In the genomic region with DNA sequence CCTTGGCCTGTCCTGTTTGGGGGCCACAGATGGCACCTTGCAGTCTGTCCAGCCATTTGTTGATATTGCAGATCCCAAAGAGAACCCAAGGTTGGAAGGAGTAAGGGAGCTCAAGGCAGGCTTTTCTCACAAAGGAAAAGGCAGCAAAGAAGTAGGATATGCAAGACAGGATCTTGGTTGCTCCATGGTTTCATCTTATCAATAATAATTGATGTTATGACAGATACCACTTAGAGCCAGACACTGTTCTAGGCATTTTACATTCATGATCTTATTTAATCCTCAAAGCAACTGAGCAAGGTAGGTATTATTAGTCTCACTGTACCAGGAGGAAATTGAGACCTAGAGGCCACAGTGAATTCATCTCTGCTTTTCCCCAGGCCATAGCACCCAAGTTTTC, we compare ENCODE assay signal across 21 cellular contexts. TPM values are rescaled to one million over a fixed set of nuclear protein-coding genes. Genes with fewer than 3 reads are reported as not detected.
A peak's percentile ranks its signal among the peaks of the same experiment; 100 is the strongest.
DNase-seq lines count a peak whose midpoint lies in the region; ATAC-seq and TF ChIP-seq lines count a peak whose summit lies in the region.
"Had no signal": no experiment of that assay in that cellular context is flagged by ENCODE, and none has a peak within 500 bp of the region (broad histone marks: within the 10 kb centered on the region; RNA-seq: fewer than 3 reads in every experiment).

No MANE protein-coding gene starts in this region.

- no peak overlapping the region for H4K91ac ChIP-seq in IMR-90 (ENCODE audit: insufficient read depth, low read depth, low read length)

- POLR2A ChIA-PET in IMR-90 (lab: Charles Lee; ENCODE audit: unreplicated experiment), result no interaction called here

- TF ChIP-seq RAD21 in IMR-90 (IDR thresholded peaks at IDR 0.05; ENCODE audit: low read length), result no peak

- no peaks in the 10 kb centered on the region for H3F3A ChIP-seq in neural progenitor cell (ENCODE audit: low read depth)

- no peak overlapping the region; the same call in 1 of the 2 replicates for H2BK120ac ChIP-seq in IMR-90 (ENCODE audit: low read depth, low read length)

- no peaks in the 10 kb centered on the region for H4K20me1 ChIP-seq in BLaER1 treated with 17β-estradiol and CSF1 and Interleukin-3, amounts not matched to agents 10 nM and 100 nM
- H4K20me1 ChIP-seq in IMR-90 (ENCODE audit: insufficient read depth, low read length) (peaks cover 7% of the 10 kb centered on the region; the same call in 1 of the 2 replicates), mammary epithelial cell (ENCODE audit: insufficient read depth, low read length) (no peaks in the 10 kb centered on the region), neural progenitor cell (ENCODE audit: low read depth) (no peaks in the 10 kb centered on the region), Karpas-422 (ENCODE audit: insufficient read depth, low read depth, low read length) (peaks cover 5% of the 10 kb centered on the region; the same call in 1 of the 2 replicates)

- H3K56ac ChIP-seq in IMR-90 (ENCODE audit: extremely low read depth, insufficient read depth, low read length), result no peak overlapping the region

- BruUV-seq in IMR-90 (replicated peaks; lab: Mats Ljungman, UMichigan) (no TSS peak), mammary epithelial cell (replicated peaks; lab: Mats Ljungman, UMichigan) (no TSS peak)

- dilution Hi-C loops in IMR-90 (cut with HindIII; ENCODE audit: low sequenced_read_pairs, unreplicated experiment), result no loop called here
- dilution Hi-C loops in mammary epithelial cell (cut with HindIII; ENCODE audit: low sequenced_read_pairs), result no loop called here

- peak overlapping the region; percentile 35; the same call in 1 of the 3 replicates for H2BK15ac ChIP-seq in IMR-90 (ENCODE audit: low read depth, low read length)

- peak overlapping the region; percentile 52 for H3K27ac Mint-ChIP-seq in neural progenitor cell
- H3K27ac Mint-ChIP-seq: CD8-positive, alpha-beta T cell; T-helper 2 cell treated with Interferon-gamma antibody and Interleukin-4, amounts not matched to agents 5 μg/mL and 100 μg/mL, for 36 hours had no signal

- no peak overlapping the region for H3K4me3 Mint-ChIP-seq in neural progenitor cell
- H3K4me3 Mint-ChIP-seq: CD8-positive, alpha-beta T cell; naive B cell; T-helper 2 cell treated with Interferon-gamma antibody and Interleukin-4, amounts not matched to agents 5 μg/mL and 100 μg/mL, for 36 hours had no signal

- DNase-seq in IMR-90, result no peak
- no peak for DNase-seq in mammary epithelial cell
- DNase-seq in neural progenitor cell (ENCODE audit: low spot score), result no peak
- DNase-seq in upper lobe of right lung, result no peak
- DNase-seq in HUDEP-2 (lab: John Stamatoyannopoulos, UW; ENCODE audit: unreplicated experiment in 76 of 76), result no peak
- DNase-seq in Karpas-422, result no peak
- no peak for DNase-seq in mucosa of descending colon
- DNase-seq: activated CD4-positive, alpha-beta T cell treated with anti-CD3 and anti-CD28 coated beads, Interleukin-2, amount 50 U/mL, for 1 hour; activated CD8-positive, alpha-beta memory T cell treated with anti-CD3 and anti-CD28 coated beads, Interleukin-2, amount 50 U/mL, for 4 hours; sigmoid colon; stimulated activated CD4-positive, alpha-beta T cell treated with anti-CD3 and anti-CD28 coated beads, Interleukin-1b, Interleukin-23, amount 100 ng/mL, for 48 hours; WERI-Rb-1 had no signal

- intact Hi-C loops in IMR-90 (cut with micrococcal nuclease) (no loop called here), mammary epithelial cell (cut with micrococcal nuclease) (no loop called here), upper lobe of right lung (cut with DNase I) (no loop called here), mucosa of descending colon (cut with DNase I, micrococcal nuclease) (no loop called here)

- TF ChIP-seq CTCF in IMR-90 (conservative IDR thresholded peaks at IDR 0.05; ENCODE audit: low read depth, low read length) (no peak), mammary epithelial cell (conservative IDR thresholded peaks at IDR 0.05 in 1 of 2, IDR thresholded peaks at IDR 0.05 in 1 of 2; ENCODE audit: extremely low read depth in 1 of 2, insufficient read depth in 1 of 2, low read depth in 1 of 2, low read length in 2 of 2) (no peak), neural progenitor cell (IDR thresholded peaks at IDR 0.05) (no peak), upper lobe of right lung (IDR thresholded peaks at IDR 0.05) (no peak), mucosa of descending colon (IDR thresholded peaks at IDR 0.05) (no peak)

- H3K23ac ChIP-seq in IMR-90 (ENCODE audit: low read depth, low read length), result no peak overlapping the region

- H3K27me3 ChIP-seq in BLaER1 treated with 17β-estradiol and CSF1 and Interleukin-3, amounts not matched to agents 10 nM and 100 nM, result no peaks in the 10 kb centered on the region
- no peaks in the 10 kb centered on the region for H3K27me3 ChIP-seq in IMR-90 (ENCODE audit: control insufficient read depth, insufficient read depth, low read length)
- H3K27me3 ChIP-seq in mammary epithelial cell (ENCODE audit: insufficient read depth, low read length), result no peaks in the 10 kb centered on the region
- peaks cover 14% of the 10 kb centered on the region for H3K27me3 ChIP-seq in neural progenitor cell
- H3K27me3 ChIP-seq in upper lobe of right lung, result no peaks in the 10 kb centered on the region
- no peaks in the 10 kb centered on the region for H3K27me3 ChIP-seq in Karpas-422 (ENCODE audit: low read length)
- H3K27me3 ChIP-seq: brain microvascular endothelial cell, sigmoid colon had no signal

- H3K9ac ChIP-seq in BLaER1 treated with 17β-estradiol and CSF1 and Interleukin-3, amounts not matched to agents 10 nM and 100 nM, result peak overlapping the region in 6 of 11 experiments; percentile 11 to 58 (median 40); a peak in 8 of 22 replicates
- no peak overlapping the region for H3K9ac ChIP-seq in IMR-90 (ENCODE audit: low read depth, low read length)
- H3K9ac ChIP-seq in mammary epithelial cell (ENCODE audit: insufficient read depth, low read length), result no peak overlapping the region
- no peak overlapping the region for H3K9ac ChIP-seq in neural progenitor cell
- no peak overlapping the region for H3K9ac ChIP-seq in Karpas-422 (ENCODE audit: low read length)
- H3K9ac ChIP-seq: parathyroid adenoma had no signal

- H3K27ac ChIP-seq in BLaER1 treated with 17β-estradiol and CSF1 and Interleukin-3, amounts not matched to agents 10 nM and 100 nM, result peak overlapping the region in 9 of 11 experiments; percentile 29 to 69 (median 44); a peak in 17 of 22 replicates
- H3K27ac ChIP-seq in IMR-90 (ENCODE audit: insufficient read depth, low read length), result no peak overlapping the region
- no peak overlapping the region for H3K27ac ChIP-seq in mammary epithelial cell (ENCODE audit: insufficient read depth, low read depth, low read length)
- no peak overlapping the region for H3K27ac ChIP-seq in neural progenitor cell
- H3K27ac ChIP-seq in upper lobe of right lung, result no peak overlapping the region
- H3K27ac ChIP-seq in Karpas-422 (ENCODE audit: low read length), result no peak overlapping the region
- H3K27ac ChIP-seq: brain microvascular endothelial cell, parathyroid adenoma, thoracic aorta, WERI-Rb-1 had no signal

- no peak overlapping the region for H2AK9ac ChIP-seq in IMR-90 (replicated peaks; ENCODE audit: low read depth, low read length, poor library complexity)

- CTCF ChIA-PET in IMR-90 (lab: Yijun Ruan, JAX) (no interaction called here), mammary epithelial cell (lab: Charles Lee; ENCODE audit: low non-redundant PET) (no interaction called here)

- H3K9me1 ChIP-seq in IMR-90 (ENCODE audit: insufficient read depth, low read length), result peaks cover 13% of the 10 kb centered on the region; the same call in 1 of the 2 replicates

- no peaks in the 10 kb centered on the region for H3K9me3 Mint-ChIP-seq in neural progenitor cell
- H3K9me3 Mint-ChIP-seq: CD8-positive, alpha-beta T cell; naive B cell; T-helper 2 cell treated with Interferon-gamma antibody and Interleukin-4, amounts not matched to agents 5 μg/mL and 100 μg/mL, for 36 hours had no signal

- H3K79me2 ChIP-seq in mammary epithelial cell (ENCODE audit: insufficient read depth, low read length), result no peaks in the 10 kb centered on the region
- H3K79me2 ChIP-seq in neural progenitor cell (ENCODE audit: low read depth), result no peaks in the 10 kb centered on the region
- no peaks in the 10 kb centered on the region for H3K79me2 ChIP-seq in Karpas-422 (ENCODE audit: low read length)
- H3K79me2 ChIP-seq: parathyroid adenoma had no signal

- peak overlapping the region in 1 of 10 experiments; percentile 3; a peak in 1 of 20 replicates for H3K4me3 ChIP-seq in BLaER1 treated with 17β-estradiol and CSF1 and Interleukin-3, amounts not matched to agents 10 nM and 100 nM
- H3K4me3 ChIP-seq in IMR-90 (ENCODE audit: insufficient read depth, low read depth, low read length) (no peak overlapping the region), mammary epithelial cell (replicated peaks in 1 of 3; ENCODE audit: insufficient read depth in 1 of 3, low read depth in 2 of 3, low read length in 3 of 3) (no peak overlapping the region), neural progenitor cell (no peak overlapping the region), upper lobe of right lung (no peak overlapping the region), Karpas-422 (ENCODE audit: low read length) (no peak overlapping the region), mucosa of descending colon (no peak overlapping the region)
- H3K4me3 ChIP-seq: coronary artery, lung, sigmoid colon, thoracic aorta had no signal

- H3K14ac ChIP-seq in IMR-90 (replicated peaks; ENCODE audit: low read depth, low read length), result no peak overlapping the region

- H3K36me3 Mint-ChIP-seq in neural progenitor cell, result no peaks in the 10 kb centered on the region
- H3K36me3 Mint-ChIP-seq: CD8-positive, alpha-beta T cell; naive B cell had no signal

- no peaks in the 10 kb centered on the region for H3K36me3 ChIP-seq in BLaER1 treated with 17β-estradiol and CSF1 and Interleukin-3, amounts not matched to agents 10 nM and 100 nM
- H3K36me3 ChIP-seq in IMR-90 (ENCODE audit: control insufficient read depth, insufficient read depth, low read length) (no peaks in the 10 kb centered on the region), mammary epithelial cell (ENCODE audit: insufficient read depth, low read length) (no peaks in the 10 kb centered on the region), neural progenitor cell (no peaks in the 10 kb centered on the region), upper lobe of right lung (no peaks in the 10 kb centered on the region), Karpas-422 (ENCODE audit: insufficient read depth, low read length) (no peaks in the 10 kb centered on the region), mucosa of descending colon (ENCODE audit: low read depth) (no peaks in the 10 kb centered on the region)
- H3K36me3 ChIP-seq: brain microvascular endothelial cell, sigmoid colon, thoracic aorta, WERI-Rb-1 had no signal

- H2BK5ac ChIP-seq in IMR-90 (ENCODE audit: low read depth, low read length, poor library complexity, severe bottlenecking), result no peak overlapping the region

- H3K4ac ChIP-seq in IMR-90 (ENCODE audit: low read depth, low read length), result peak overlapping the region; percentile 26

- no peak for TF ChIP-seq POLR2A in IMR-90 (IDR thresholded peaks at IDR 0.05; ENCODE audit: low read depth, low read length)

- no peak overlapping the region for H2AK5ac ChIP-seq in IMR-90 (ENCODE audit: low read depth, low read length)

- peak overlapping the region; percentile 63; the same call in 1 of the 2 replicates for H2BK20ac ChIP-seq in IMR-90 (ENCODE audit: low read depth, low read length)

- no peak overlapping the region for H4K5ac ChIP-seq in IMR-90 (ENCODE audit: low read depth, low read length)

- no peaks in the 10 kb centered on the region for H3K9me2 ChIP-seq in Karpas-422 (replicated peaks; ENCODE audit: insufficient read depth, low read length)

- in situ Hi-C loops in IMR-90 (cut with MboI; ENCODE audit: low sequenced_read_pairs), result loop anchor here (25.0 kb wide), 1 partner anchor 316 kb away; no protein-coding TSS in a partner anchor
- in situ Hi-C loops in mammary epithelial cell (cut with MboI; ENCODE audit: low sequenced_read_pairs in 2 of 2), result loop anchor here in 1 of 2 donors (25.0 kb wide), 1 partner anchor 316 kb away; no protein-coding TSS in a partner anchor

- peaks cover 26 to 73% (median 61%) of the 10 kb centered on the region in 10 experiments for H3K4me1 ChIP-seq in BLaER1 treated with 17β-estradiol and CSF1 and Interleukin-3, amounts not matched to agents 10 nM and 100 nM
- H3K4me1 ChIP-seq in IMR-90 (ENCODE audit: control insufficient read depth, insufficient read depth, low read length) (peaks cover 15% of the 10 kb centered on the region), mammary epithelial cell (ENCODE audit: insufficient read depth, low read length) (peaks cover 22% of the 10 kb centered on the region), neural progenitor cell (no peaks in the 10 kb centered on the region), upper lobe of right lung (peaks cover 24% of the 10 kb centered on the region), Karpas-422 (ENCODE audit: low read length) (peaks cover 17% of the 10 kb centered on the region), mucosa of descending colon (ENCODE audit: low read depth) (peaks cover 3% of the 10 kb centered on the region)
- H3K4me1 ChIP-seq: parathyroid adenoma had no signal

- H4K8ac ChIP-seq in IMR-90 (ENCODE audit: low read depth in 2 of 2, low read length in 2 of 2), result no peak overlapping the region; a peak in 1 of 4 replicates

- no peak overlapping the region for H3K18ac ChIP-seq in IMR-90 (ENCODE audit: low read depth, low read length)

- no peaks in the 10 kb centered on the region for H3K79me1 ChIP-seq in IMR-90 (ENCODE audit: low read depth in 1 of 2, low read length in 2 of 2)

- no peak for ATAC-seq in IMR-90 (ENCODE audit: low read depth)
- no peak for ATAC-seq in upper lobe of right lung
- no peak for ATAC-seq in mucosa of descending colon
- ATAC-seq: CD8-positive, alpha-beta T cell had no signal

- peak overlapping the region in 10 of 11 experiments; percentile 26 to 82 (median 78); a peak in 20 of 22 replicates for H3K4me2 ChIP-seq in BLaER1 treated with 17β-estradiol and CSF1 and Interleukin-3, amounts not matched to agents 10 nM and 100 nM
- no peak overlapping the region for H3K4me2 ChIP-seq in IMR-90 (ENCODE audit: low read depth, low read length)
- peak overlapping the region; percentile 42 for H3K4me2 ChIP-seq in mammary epithelial cell (ENCODE audit: insufficient read depth, low read depth, low read length)
- no peak overlapping the region for H3K4me2 ChIP-seq in neural progenitor cell
- H3K4me2 ChIP-seq in Karpas-422 (ENCODE audit: low read depth, low read length, poor library complexity, severe bottlenecking), result no peak overlapping the region

- H3K9me3 ChIP-seq in BLaER1 treated with 17β-estradiol and CSF1 and Interleukin-3, amounts not matched to agents 10 nM and 100 nM (replicated peaks in 1 of 11), result no peaks in the 10 kb centered on the region
- H3K9me3 ChIP-seq in IMR-90 (ENCODE audit: control insufficient read depth, insufficient read depth, low read length), result no peaks in the 10 kb centered on the region
- H3K9me3 ChIP-seq in mammary epithelial cell (replicated peaks; ENCODE audit: insufficient read depth, low read length), result no peaks in the 10 kb centered on the region
- H3K9me3 ChIP-seq in neural progenitor cell (ENCODE audit: low read depth), result no peaks in the 10 kb centered on the region
- H3K9me3 ChIP-seq in upper lobe of right lung, result no peaks in the 10 kb centered on the region
- no peaks in the 10 kb centered on the region for H3K9me3 ChIP-seq in Karpas-422 (ENCODE audit: low read length)
- H3K9me3 ChIP-seq in mucosa of descending colon, result no peaks in the 10 kb centered on the region
- H3K9me3 ChIP-seq: sigmoid colon, thoracic aorta had no signal

- peaks cover 2% of the 10 kb centered on the region for H3K27me3 Mint-ChIP-seq in neural progenitor cell (ENCODE audit: insufficient read depth, low read depth)

- peaks cover 40% of the 10 kb centered on the region for H3K4me1 Mint-ChIP-seq in neural progenitor cell

- H2AFZ ChIP-seq in IMR-90 (replicated peaks; ENCODE audit: low read length, poor library complexity) (peak overlapping the region; percentile 6), mammary epithelial cell (ENCODE audit: low read depth, low read length) (peak overlapping the region; percentile 57), neural progenitor cell (replicated peaks) (no peak overlapping the region), Karpas-422 (ENCODE audit: low read length) (no peak overlapping the region)
- H2AFZ ChIP-seq: parathyroid adenoma had no signal

RNA-seq across cellular contexts. Expression of a gene that starts 28.8 kb away (rescaled TPM):
- 1.6 and 2.2 TPM in 2 replicates for total RNA-seq in IMR-90 (2012; rRNA removed)
- 3.0 and 3.9 TPM in 2 replicates for polyA plus RNA-seq in IMR-90 (2012; rRNA removed)
- polyA plus RNA-seq in IMR-90 (2012; cell fraction: cytosol; rRNA removed), result 3.4 and 3.8 TPM in 2 replicates
- 5.1 and 5.2 TPM in 2 replicates for polyA plus RNA-seq in IMR-90 (2012; cell fraction: nucleus; rRNA removed; ENCODE audit: low replicate concordance)
- total RNA-seq in mammary epithelial cell, result not detected
- polyA plus RNA-seq in mammary epithelial cell, result 0.17 TPM
- not detected for polyA minus RNA-seq in mammary epithelial cell
- 0.53 TPM in 1 of 2 replicates, not detected in the other for total RNA-seq in neural progenitor cell (ENCODE audit: low replicate concordance)
- 10.0 TPM for total RNA-seq in upper lobe of right lung
- total RNA-seq in Karpas-422 (2014; rRNA removed; shearing (Covaris generic); ENCODE audit: low replicate concordance), result 4.4 and 7.7 TPM in 2 replicates
- total RNA-seq in mucosa of descending colon, result 1 to 10 TPM in 2 of 3 donors, under 1 TPM in 1; 0.38 to 2.9 (median 1.6) TPM
- total RNA-seq: CD8-positive, alpha-beta T cell had no signal

Comparison
In these comparisons a context has a peak if more than half of its experiments do, and no peak if none do; other contexts are left out.
1. H3K27ac ChIP-seq: peak in BLaER1 treated with 17β-estradiol and CSF1 and Interleukin-3, amounts not matched to agents 10 nM and 100 nM (9 of 11); none in IMR-90 (single experiment), mammary epithelial cell (single experiment), neural progenitor cell (single experiment), upper lobe of right lung (single experiment) and Karpas-422 (single experiment).
2. H3K4me2 ChIP-seq: peak in BLaER1 treated with 17β-estradiol and CSF1 and Interleukin-3, amounts not matched to agents 10 nM and 100 nM (10 of 11) and mammary epithelial cell (single experiment); none in IMR-90 (single experiment), neural progenitor cell (single experiment) and Karpas-422 (single experiment).
3. H3K9ac ChIP-seq: peak in BLaER1 treated with 17β-estradiol and CSF1 and Interleukin-3, amounts not matched to agents 10 nM and 100 nM (6 of 11); none in IMR-90 (single experiment), mammary epithelial cell (single experiment), neural progenitor cell (single experiment) and Karpas-422 (single experiment).
4. H2AFZ ChIP-seq: peak in IMR-90 (single experiment) and mammary epithelial cell (single experiment); none in neural progenitor cell (single experiment) and Karpas-422 (single experiment).